Comparison of ENCODE assay signal across 17 cellular contexts in the genomic region with DNA sequence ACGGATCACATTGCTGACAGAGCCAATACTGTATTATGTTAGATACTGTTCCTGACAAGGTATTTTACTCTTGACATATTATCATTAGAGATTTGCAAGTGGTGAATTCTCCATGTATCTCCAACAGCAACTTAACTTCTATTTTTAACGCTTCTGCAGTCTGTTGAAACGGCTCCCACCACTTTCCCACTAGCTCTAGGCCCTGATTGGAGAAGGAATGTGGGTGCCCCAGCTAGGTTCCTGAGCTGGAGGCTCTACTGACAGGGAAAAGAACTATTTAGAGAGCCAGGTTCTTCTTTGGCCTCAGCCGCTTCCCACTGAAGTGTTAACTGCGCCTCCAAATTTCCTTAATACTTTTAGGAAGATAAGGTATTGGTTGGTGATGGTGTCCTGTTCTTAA.
DNase-seq lines count a peak whose midpoint lies in the region; ATAC-seq and TF ChIP-seq lines count a peak whose summit lies in the region.
"Had no signal": no experiment of that assay in that cellular context is flagged by ENCODE, and none has a peak within 500 bp of the region (broad histone marks: within the 10 kb centered on the region; RNA-seq: fewer than 3 reads in every experiment).

No MANE protein-coding gene starts in this region.

- no peak for TF ChIP-seq POLR2A in heart left ventricle (IDR thresholded peaks at IDR 0.05)

- H4K20me1 ChIP-seq in OCI-LY7 (ENCODE audit: insufficient read depth, low read length): no peaks in the 10 kb centered on the region

- no peaks in the 10 kb centered on the region for H3K36me3 ChIP-seq in cardiac muscle cell
- no peaks in the 10 kb centered on the region for H3K36me3 ChIP-seq in heart left ventricle
- H3K36me3 ChIP-seq in OCI-LY7 (ENCODE audit: insufficient read depth, low read length): no peaks in the 10 kb centered on the region

- no peaks in the 10 kb centered on the region for H3K79me2 ChIP-seq in OCI-LY7 (ENCODE audit: insufficient read depth, low read depth, low read length)

- H3K4me3 ChIP-seq in cardiac muscle cell: no peak overlapping the region
- no peak overlapping the region for H3K4me3 ChIP-seq in heart left ventricle
- no peak overlapping the region for H3K4me3 ChIP-seq in right cardiac atrium (ENCODE audit: low read length)
- no peak overlapping the region for H3K4me3 ChIP-seq in OCI-LY7 (ENCODE audit: low read depth, low read length, poor library complexity, severe bottlenecking)

- CTCF ChIA-PET in OCI-LY7 (lab: Charles Lee; ENCODE audit: unreplicated experiment): no interaction called here

- H3K4me1 ChIP-seq in cardiac muscle cell (ENCODE audit: low read depth) (peaks cover 9% of the 10 kb centered on the region), heart left ventricle (peaks cover 0 to 28% (median 0%) of the 10 kb centered on the region in 12 donors), right cardiac atrium (ENCODE audit: control insufficient read depth, insufficient read depth, low read length) (no peaks in the 10 kb centered on the region), OCI-LY7 (ENCODE audit: insufficient read depth, low read length, poor library complexity, severe bottlenecking) (no peaks in the 10 kb centered on the region)

- DNase-seq in cardiac muscle cell (ENCODE audit: low read depth in 1 of 2, low spot score in 1 of 2) (peak in 1 of 2 donors; percentile 38), cardiac septum (ENCODE audit: low spot score) (no peak), heart left ventricle (no peak), right cardiac atrium (no peak), putamen (ENCODE audit: low spot score) (peak; percentile 74), amniotic stem cell (lab: John Stamatoyannopoulos, UW) (no peak), NCI-H1694 (lab: John Stamatoyannopoulos, UW) (no peak), OCI-LY7 (ENCODE audit: low spot score) (no peak)
- DNase-seq: C1 segment of cervical spinal cord; Calu3; CD4-positive, alpha-beta memory T cell; COR-L47; DMS53; DMS79 treated with DMSO at 0.1 percent for 48 hours; GF-D8; GOT3; HCEC 1CT had no signal

- H3K27ac ChIP-seq in cardiac muscle cell (peak overlapping the region; percentile 29), heart left ventricle (peak overlapping the region in 1 of 12 donors; percentile 59), right cardiac atrium (ENCODE audit: low read length) (peak overlapping the region; percentile 10), OCI-LY7 (ENCODE audit: low read depth, low read length, poor library complexity, severe bottlenecking) (no peak overlapping the region)

- no peak overlapping the region for H2AFZ ChIP-seq in OCI-LY7 (ENCODE audit: low read length)

- no peaks in the 10 kb centered on the region for H3K9me2 ChIP-seq in OCI-LY7 (ENCODE audit: insufficient read depth, low read length)

- TF ChIP-seq CTCF in cardiac muscle cell (IDR thresholded peaks at IDR 0.05; ENCODE audit: low read depth, low read length) (no peak), heart left ventricle (IDR thresholded peaks at IDR 0.05) (no peak), OCI-LY7 (conservative IDR thresholded peaks at IDR 0.05; ENCODE audit: low read length) (no peak)

- no peak overlapping the region for H3K4me2 ChIP-seq in OCI-LY7 (ENCODE audit: low read length)

- H3K27me3 ChIP-seq in cardiac muscle cell (no peaks in the 10 kb centered on the region), heart left ventricle (no peaks in the 10 kb centered on the region), right cardiac atrium (ENCODE audit: control insufficient read depth, insufficient read depth) (no peaks in the 10 kb centered on the region)

- POLR2A ChIA-PET in OCI-LY7 (lab: Charles Lee): interaction anchor here (0.6 to 0.9 kb wide), 2 partner anchors 11 to 27 kb away, joined by 3 read pairs; no protein-coding TSS in a partner anchor

- intact Hi-C loops in cardiac septum (cut with DNase I): no loop called here
- intact Hi-C loops in heart left ventricle (cut with DNase I): no loop called here
- intact Hi-C loops in right cardiac atrium (cut with DNase I): no loop called here
- intact Hi-C loops in OCI-LY7 (cut with micrococcal nuclease; ENCODE audit: unreplicated experiment): no loop called here

- BruUV-seq in OCI-LY7 (replicated peaks; lab: Mats Ljungman, UMichigan): no TSS peak

- H3K9me3 ChIP-seq in cardiac muscle cell (ENCODE audit: low read depth): no peaks in the 10 kb centered on the region
- H3K9me3 ChIP-seq in heart left ventricle: no peaks in the 10 kb centered on the region
- H3K9me3 ChIP-seq in right cardiac atrium (ENCODE audit: control insufficient read depth, low read length): no peaks in the 10 kb centered on the region
- H3K9me3 ChIP-seq in OCI-LY7 (ENCODE audit: low read length): no peaks in the 10 kb centered on the region

- ATAC-seq in heart left ventricle (peak; percentile 28 to 55 (median 48)), right cardiac atrium (no peak)

- WGBS in heart left ventricle, 4 donors: 12 to 23% (median 17%) methylated on average over 5 of the region's 5 CpGs
- 16% methylated on average over 5 of the region's 5 CpGs for WGBS in right cardiac atrium

Comparison
In these comparisons a context has a peak if more than half of its experiments do, and no peak if none do; other contexts are left out.
1. ATAC-seq: peak in heart left ventricle (4 of 4); none in right cardiac atrium (0 of 2).